26 cellular contexts compared by ENCODE assay signal in genomic region chr3:35408882-35409281, GRCh38.
"Had no signal": no experiment of that assay in that cellular context is flagged by ENCODE, and none has a peak within 500 bp of the region (broad histone marks: within the 10 kb centered on the region; RNA-seq: fewer than 3 reads in every experiment).

No MANE protein-coding gene starts in this region.

- H3K27me3 ChIP-seq: stomach, suprapubic skin, testis, thyroid gland, tibial artery, tibial nerve, transverse colon, upper lobe of left lung, upper lobe of right lung, uterus, vagina had no signal

- H3K27ac ChIP-seq: stomach, suprapubic skin, testis, thoracic aorta, thyroid gland, tibial artery, tibial nerve, transverse colon, upper lobe of left lung, upper lobe of right lung, uterus, vagina had no signal

- H3K9me3 ChIP-seq: stomach, suprapubic skin, testis, thoracic aorta, thyroid gland, tibial artery, tibial nerve, transverse colon, upper lobe of left lung, upper lobe of right lung, uterus, vagina had no signal

- H3K4me3 ChIP-seq: stomach, suprapubic skin, testis, thoracic aorta, thyroid gland, tibial artery, tibial nerve, transverse colon, upper lobe of left lung, upper lobe of right lung, uterus, vagina had no signal

- DNase-seq: stimulated activated CD4-positive, alpha-beta T cell treated with anti-CD3 and anti-CD28 coated beads, Interleukin-2, amount 100 ng/mL, for 48 hours; stimulated activated CD4-positive, alpha-beta T cell treated with anti-CD3 and anti-CD28 coated beads, Interleukin-4, amount 100 ng/mL, for 1 hour; stimulated activated CD4-positive, alpha-beta T cell treated with anti-CD3 and anti-CD28 coated beads, Interleukin-4, amount 100 ng/mL, for 24 hours; stimulated activated CD4-positive, alpha-beta T cell treated with anti-CD3 and anti-CD28 coated beads, Interleukin-4, amount 100 ng/mL, for 4 hours; stimulated activated CD8-positive, alpha-beta memory T cell treated with anti-CD3 and anti-CD28 coated beads, Interleukin-4, amount 100 ng/mL, for 48 hours; stimulated activated naive B cell treated with anti-CD40 and anti-IgM and Interleukin-4, amounts not matched to agents 10 μg/mL and 1 μg/mL and 100 μg/mL, for 72 hours; stimulated activated naive CD4-positive, alpha-beta T cell; stimulated activated naive CD4-positive, alpha-beta T cell treated with Interleukin-2 at 50 U/mL for 16 hours; stimulated activated naive CD8-positive, alpha-beta T cell treated with anti-CD3 and anti-CD28 coated beads, Interleukin-15, amount 100 ng/mL, for 72 hours; stimulated activated naive CD8-positive, alpha-beta T cell treated with anti-CD3 and anti-CD28 coated beads, Interleukin-15, Interleukin-2, amounts not matched to agents 100 U/mL and 50 U/mL, for 24 hours; stomach; substantia nigra; testis; thyroid gland; tibial artery; transverse colon; trophoblast cell; upper lobe of left lung; upper lobe of right lung; uterus had no signal

- H3K4me1 ChIP-seq: stomach, suprapubic skin, testis, thyroid gland, tibial artery, tibial nerve, transverse colon, upper lobe of left lung, upper lobe of right lung, uterus, vagina had no signal

- H3K36me3 ChIP-seq: stomach, suprapubic skin, thoracic aorta, thyroid gland, tibial artery, tibial nerve, transverse colon, upper lobe of left lung, upper lobe of right lung, uterus, vagina had no signal

- ATAC-seq: stimulated activated effector memory CD8-positive, alpha-beta T cell treated with anti-CD3 and anti-CD28 coated beads, Interleukin-12 subunit alpha, Interleukin-12 subunit beta, amount 100 ng/mL, for 72 hours; stimulated activated memory B cell treated with anti-CD40 and anti-IgM and Interleukin-4, amounts not matched to agents 10 μg/mL and 1 μg/mL and 100 μg/mL, for 72 hours; stimulated activated naive B cell treated with anti-CD40 and anti-IgM and Interleukin-4, amounts not matched to agents 10 μg/mL and 1 μg/mL and 100 μg/mL, for 72 hours; stimulated activated naive CD8-positive, alpha-beta T cell treated with anti-CD3 and anti-CD28 coated beads, Interleukin-15, amount 100 ng/mL, for 72 hours; stimulated activated naive CD8-positive, alpha-beta T cell treated with anti-CD3 and anti-CD28 coated beads, Interleukin-15, Interleukin-2, amounts not matched to agents 100 U/mL and 50 U/mL, for 24 hours; upper lobe of right lung had no signal
